Comparison of ENCODE assay signal across 9 cellular contexts in genomic region chr4:80173841-80174240, GRCh38. TPM values are rescaled to one million over a fixed set of nuclear protein-coding genes. Genes with fewer than 3 reads are reported as not detected.
DNase-seq lines count a peak whose midpoint lies in the region; ATAC-seq and TF ChIP-seq lines count a peak whose summit lies in the region.
"Had no signal": no experiment of that assay in that cellular context is flagged by ENCODE, and none has a peak within 500 bp of the region (broad histone marks: within the 10 kb centered on the region; RNA-seq: fewer than 3 reads in every experiment).

No MANE protein-coding gene starts in this region.

- peaks cover 28% of the 10 kb centered on the region for H3K4me1 ChIP-seq in BLaER1
- H3K4me1 ChIP-seq: upper lobe of right lung had no signal

- no peak overlapping the region for H3K27ac ChIP-seq in BLaER1
- H3K27ac ChIP-seq: upper lobe of right lung had no signal

- CTCF ChIA-PET in activated CD4-positive, alpha-beta memory T cell treated with anti-CD3 and anti-CD28 coated beads for 36 hours (lab: Charles Lee) = interaction anchor here (0.7 to 5.7 kb wide), 4 partner anchors 10 to 1233 kb away, joined by 3 to 76 read pairs (median 16); no protein-coding TSS in a partner anchor
- CTCF ChIA-PET in Calu3 (lab: Charles Lee) = no interaction called here

- H3K27me3 Mint-ChIP-seq in activated CD4-positive, alpha-beta memory T cell treated with anti-CD3 and anti-CD28 coated beads for 36 hours = no peaks in the 10 kb centered on the region
- H3K27me3 Mint-ChIP-seq in Calu3 (ENCODE audit: unreplicated experiment) = no peaks in the 10 kb centered on the region

- peak overlapping the region; percentile 81 for H3K27ac Mint-ChIP-seq in activated CD4-positive, alpha-beta memory T cell treated with anti-CD3 and anti-CD28 coated beads for 36 hours
- no peak overlapping the region for H3K27ac Mint-ChIP-seq in Calu3 (ENCODE audit: unreplicated experiment)

- H3K9ac ChIP-seq in BLaER1 = no peak overlapping the region

- ATAC-seq in GM21515 (IDR thresholded peaks at IDR 0.05; ENCODE audit: unreplicated experiment) (peak; percentile 16), GM18502 (IDR thresholded peaks at IDR 0.05; ENCODE audit: poor library complexity, unreplicated experiment) (no peak)
- ATAC-seq: upper lobe of right lung had no signal

- POLR2A ChIA-PET in activated CD4-positive, alpha-beta memory T cell treated with anti-CD3 and anti-CD28 coated beads for 36 hours (lab: Charles Lee) = interaction anchor here (1.1 to 3.6 kb wide), 5 partner anchors 8 to 101 kb away, joined by 3 to 19 read pairs (median 9); partner anchors contain the start of gene ANTXR2

- no peaks in the 10 kb centered on the region for H4K20me1 ChIP-seq in BLaER1

- peaks cover 2% of the 10 kb centered on the region for H3K36me3 Mint-ChIP-seq in activated CD4-positive, alpha-beta memory T cell treated with anti-CD3 and anti-CD28 coated beads for 36 hours
- H3K36me3 Mint-ChIP-seq in Calu3 (ENCODE audit: insufficient read depth, unreplicated experiment) = no peaks in the 10 kb centered on the region

- peaks cover 13% of the 10 kb centered on the region for H3K9me3 ChIP-seq in BLaER1

- intact Hi-C loops in activated CD4-positive, alpha-beta memory T cell treated with anti-CD3 and anti-CD28 coated beads for 36 hours (cut with micrococcal nuclease) = loop anchor here (1.0 to 10.0 kb wide), 3 partner anchors 8 to 1519 kb away; partner anchors contain the start of gene ANTXR2
- intact Hi-C loops in Calu3 (cut with micrococcal nuclease; ENCODE audit: unreplicated experiment) = no loop called here

- H3K4me3 Mint-ChIP-seq in activated CD4-positive, alpha-beta memory T cell treated with anti-CD3 and anti-CD28 coated beads for 36 hours = no peak overlapping the region
- no peak overlapping the region for H3K4me3 Mint-ChIP-seq in Calu3 (ENCODE audit: low read depth, unreplicated experiment)

- H3K27me3 ChIP-seq in BLaER1 = no peaks in the 10 kb centered on the region; the same call in 1 of the 2 replicates

- peaks cover 16% of the 10 kb centered on the region for H3K9me3 Mint-ChIP-seq in activated CD4-positive, alpha-beta memory T cell treated with anti-CD3 and anti-CD28 coated beads for 36 hours
- peaks cover 2% of the 10 kb centered on the region for H3K9me3 Mint-ChIP-seq in Calu3 (ENCODE audit: low read depth, unreplicated experiment)

- no peak for TF ChIP-seq CTCF in Calu3 (IDR thresholded peaks at IDR 0.05; ENCODE audit: unreplicated experiment)

- BruUV-seq in Calu3 (replicated peaks; lab: Mats Ljungman, UMichigan) = no TSS peak

- H3K36me3 ChIP-seq in BLaER1 = no peaks in the 10 kb centered on the region
- H3K36me3 ChIP-seq: upper lobe of right lung had no signal

- no peak overlapping the region for H3K4me3 ChIP-seq in BLaER1
- H3K4me3 ChIP-seq: upper lobe of right lung had no signal

- H3K4me2 ChIP-seq in BLaER1 = peak overlapping the region; percentile 75

- H3K4me1 Mint-ChIP-seq in activated CD4-positive, alpha-beta memory T cell treated with anti-CD3 and anti-CD28 coated beads for 36 hours (ENCODE audit: low read depth) = peaks cover 55% of the 10 kb centered on the region
- peaks cover 9% of the 10 kb centered on the region for H3K4me1 Mint-ChIP-seq in Calu3 (ENCODE audit: low read depth, unreplicated experiment)

- DNase-seq in activated CD4-positive, alpha-beta memory T cell treated with anti-CD3 and anti-CD28 coated beads for 36 hours = no peak
- DNase-seq in glomerular visceral epithelial cell (ENCODE audit: extremely low spot score) (peak; percentile 26), Calu3 (no peak), iPS-NIHi11 (ENCODE audit: low spot score) (no peak), midbrain (lab: John Stamatoyannopoulos, UW) (no peak)
- DNase-seq: upper lobe of right lung had no signal

RNA-seq across cellular contexts. Expression of gene PRDM8, which starts 23.5 kb away (rescaled TPM):
- 1 to 10 TPM; 3.0 to 4.3 TPM for total RNA-seq in activated CD4-positive, alpha-beta memory T cell treated with anti-CD3 and anti-CD28 coated beads for 36 hours
- total RNA-seq in Calu3 (2022) = 1.8 and 2.4 TPM in 2 replicates
